ENCODE assay signal across 1 cellular context in genomic region chr1:32817159-32817814, GRCh38.
A peak's percentile ranks its signal among the peaks of the same experiment; 100 is the strongest.
TF ChIP-seq lines count a peak whose summit lies in the region.

TSS of gene S100PBP (plus strand) at chr1:32817653. CDS start at chr1:32826100, 8,447 bp downstream.
TSS of gene YARS1 (minus strand) at chr1:32817358. CDS start at chr1:32817244, 114 bp downstream.

TF ChIP-seq in HepG2, 621 proteins besides CTCF, POLR2A, EP300 and RAD21 (continued from another document):
- TF ChIP-seq GLMP (CRISPR knock-in tag; IDR thresholded peaks at IDR 0.05; ENCODE audit: borderline replicate concordance) (no peak), HNRNPH1 (optimal IDR thresholded peaks at IDR 0.05; ENCODE audit: low read depth, low read length) (no peak), ZNF781 (CRISPR knock-in tag; IDR thresholded peaks at IDR 0.05; ENCODE audit: borderline replicate concordance, not compliant biosample characterization) (peak; percentile 51), ZNF883 (CRISPR knock-in tag; IDR thresholded peaks at IDR 0.05; ENCODE audit: not compliant biosample characterization) (peak; percentile 85), SIX1 (CRISPR knock-in tag; IDR thresholded peaks at IDR 0.05; ENCODE audit: borderline replicate concordance) (0 out of 2 replicates have a peak, but pooled peaks have one; percentile 61), ZBTB7B (CRISPR knock-in tag; IDR thresholded peaks at IDR 0.05) (peak; percentile 76; the same call in 1 of the 2 replicates), ZC3H4 (CRISPR knock-in tag; IDR thresholded peaks at IDR 0.05; ENCODE audit: borderline replicate concordance) (no peak), SRSF1 (optimal IDR thresholded peaks at IDR 0.05; ENCODE audit: low read depth, low read length) (peak; percentile 16), FOXA1 (IDR thresholded peaks at IDR 0.05) (no peak), FOXA1 (CRISPR knock-in tag; IDR thresholded peaks at IDR 0.05) (peak; percentile 47; the same call in 1 of the 2 replicates), STAT5B (CRISPR knock-in tag; IDR thresholded peaks at IDR 0.05) (peak; percentile 92; the same call in 1 of the 2 replicates), ELF3 (CRISPR knock-in tag; IDR thresholded peaks at IDR 0.05) (peak; percentile 90)
